In the genomic region with DNA sequence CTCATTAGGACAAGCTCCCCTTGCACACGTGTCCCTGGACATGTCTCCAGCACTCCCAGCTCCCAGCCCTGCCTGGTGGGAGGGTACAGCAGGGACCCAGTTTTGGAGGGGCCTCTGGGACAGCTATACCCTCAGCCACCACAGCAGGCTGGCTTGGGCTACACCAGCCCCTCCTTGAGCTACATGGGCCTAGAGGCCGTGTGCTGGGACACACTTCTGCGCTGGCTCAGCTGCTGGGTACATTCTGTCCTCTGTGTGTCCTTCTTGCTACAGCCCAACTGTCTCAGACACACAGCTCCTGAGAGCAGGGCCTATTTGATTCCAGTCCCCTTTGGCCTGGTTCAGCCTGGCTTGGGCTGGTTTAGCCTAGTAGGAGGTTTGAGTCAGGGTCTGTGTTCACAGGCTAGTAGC, we compare ENCODE assay signal across 1 cellular context.
A peak's percentile ranks its signal among the peaks of the same experiment; 100 is the strongest.
TF ChIP-seq lines count a peak whose summit lies in the region.

No MANE protein-coding gene starts in this region.

TF ChIP-seq in HepG2, 621 proteins besides CTCF, POLR2A, EP300 and RAD21:
- TF ChIP-seq, protein P1, sequence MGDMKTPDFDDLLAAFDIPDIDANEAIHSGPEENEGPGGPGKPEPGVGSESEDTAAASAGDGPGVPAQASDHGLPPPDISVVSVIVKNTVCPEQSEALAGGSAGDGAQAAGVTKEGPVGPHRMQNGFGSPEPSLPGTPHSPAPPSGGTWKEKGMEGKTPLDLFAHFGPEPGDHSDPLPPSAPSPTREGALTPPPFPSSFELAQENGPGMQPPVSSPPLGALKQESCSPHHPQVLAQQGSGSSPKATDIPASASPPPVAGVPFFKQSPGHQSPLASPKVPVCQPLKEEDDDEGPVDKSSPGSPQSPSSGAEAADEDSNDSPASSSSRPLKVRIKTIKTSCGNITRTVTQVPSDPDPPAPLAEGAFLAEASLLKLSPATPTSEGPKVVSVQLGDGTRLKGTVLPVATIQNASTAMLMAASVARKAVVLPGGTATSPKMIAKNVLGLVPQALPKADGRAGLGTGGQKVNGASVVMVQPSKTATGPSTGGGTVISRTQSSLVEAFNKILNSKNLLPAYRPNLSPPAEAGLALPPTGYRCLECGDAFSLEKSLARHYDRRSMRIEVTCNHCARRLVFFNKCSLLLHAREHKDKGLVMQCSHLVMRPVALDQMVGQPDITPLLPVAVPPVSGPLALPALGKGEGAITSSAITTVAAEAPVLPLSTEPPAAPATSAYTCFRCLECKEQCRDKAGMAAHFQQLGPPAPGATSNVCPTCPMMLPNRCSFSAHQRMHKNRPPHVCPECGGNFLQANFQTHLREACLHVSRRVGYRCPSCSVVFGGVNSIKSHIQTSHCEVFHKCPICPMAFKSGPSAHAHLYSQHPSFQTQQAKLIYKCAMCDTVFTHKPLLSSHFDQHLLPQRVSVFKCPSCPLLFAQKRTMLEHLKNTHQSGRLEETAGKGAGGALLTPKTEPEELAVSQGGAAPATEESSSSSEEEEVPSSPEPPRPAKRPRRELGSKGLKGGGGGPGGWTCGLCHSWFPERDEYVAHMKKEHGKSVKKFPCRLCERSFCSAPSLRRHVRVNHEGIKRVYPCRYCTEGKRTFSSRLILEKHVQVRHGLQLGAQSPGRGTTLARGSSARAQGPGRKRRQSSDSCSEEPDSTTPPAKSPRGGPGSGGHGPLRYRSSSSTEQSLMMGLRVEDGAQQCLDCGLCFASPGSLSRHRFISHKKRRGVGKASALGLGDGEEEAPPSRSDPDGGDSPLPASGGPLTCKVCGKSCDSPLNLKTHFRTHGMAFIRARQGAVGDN (CRISPR knock-in tag; IDR thresholded peaks at IDR 0.05), result peak; percentile 4; the same call in 1 of the 2 replicates
- no peak for TF ChIP-seq ZNF781 (CRISPR knock-in tag; IDR thresholded peaks at IDR 0.05; ENCODE audit: borderline replicate concordance, not compliant biosample characterization)
- TF ChIP-seq ZNF546 (CRISPR knock-in tag; conservative IDR thresholded peaks at IDR 0.05), result no peak
- no peak for TF ChIP-seq NFIB (CRISPR knock-in tag; IDR thresholded peaks at IDR 0.05; ENCODE audit: borderline replicate concordance)
- no peak for TF ChIP-seq THYN1 (CRISPR knock-in tag; IDR thresholded peaks at IDR 0.05; ENCODE audit: borderline replicate concordance, low read depth)
